1 cellular context compared by ENCODE assay signal in the genomic region with DNA sequence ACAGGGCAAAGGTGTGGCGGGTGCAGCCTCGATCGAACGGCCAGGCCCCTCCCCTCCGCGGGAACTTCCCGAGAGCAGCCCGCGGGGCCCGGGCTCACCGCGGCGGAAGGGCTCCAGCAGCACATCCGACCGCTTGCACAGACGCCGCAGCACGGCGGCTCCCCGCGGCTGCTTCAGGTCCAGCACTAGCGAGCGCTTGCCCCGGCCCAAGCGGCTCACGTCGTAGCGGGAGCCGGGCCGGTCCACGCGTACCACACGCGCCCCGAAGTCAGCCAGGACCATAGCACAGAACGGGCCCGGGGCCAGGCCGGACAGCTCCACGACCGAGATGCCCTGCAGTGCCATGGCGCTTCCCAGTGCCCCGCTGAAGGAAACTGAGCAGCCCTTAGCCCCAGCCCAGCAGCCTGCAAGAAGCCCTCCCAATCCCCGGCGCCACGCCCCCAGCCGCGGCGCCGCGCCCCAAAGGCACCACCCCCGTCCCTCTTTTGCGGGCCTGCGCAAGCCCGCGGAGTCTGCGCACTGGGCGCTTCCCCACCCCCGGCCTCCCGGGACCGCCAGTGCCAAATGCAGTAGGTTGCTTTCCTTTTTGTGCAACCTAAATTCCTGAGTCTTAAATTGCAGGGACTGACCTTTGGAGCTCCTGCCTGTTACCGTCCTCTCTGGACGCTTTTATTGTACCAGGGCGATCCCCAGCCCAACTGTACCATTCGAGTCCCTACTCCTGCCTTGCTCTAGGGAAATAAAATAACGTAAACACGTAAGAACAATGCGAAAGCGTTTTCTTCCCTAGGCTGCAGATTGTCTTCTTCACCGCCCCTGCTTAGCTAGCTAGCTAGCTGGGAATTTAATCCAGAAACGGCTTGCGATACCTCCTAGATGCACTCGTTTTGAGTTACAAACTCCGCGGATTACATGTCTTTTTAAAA.
TF ChIP-seq lines count a peak whose summit lies in the region.

TSS of gene AMACR (minus strand) at position 376 of the 926 bp plus-strand sequence. CDS start at position 345, 31 bp downstream.

TF ChIP-seq in SK-N-SH, 30 proteins besides CTCF, POLR2A, EP300 and RAD21 (continued from another document):
- TF ChIP-seq ZBTB33 (IDR thresholded peaks at IDR 0.05; ENCODE audit: borderline replicate concordance, low read depth), result no peak
- no peak for TF ChIP-seq EZH2phosphoT487 (IDR thresholded peaks at IDR 0.05; ENCODE audit: borderline replicate concordance, low read depth)
- peak; percentile 79; the same call in 1 of the 2 replicates for TF ChIP-seq TAF1 (IDR thresholded peaks at IDR 0.05; ENCODE audit: borderline replicate concordance, low read depth, low read length)
- peak; percentile 46; the same call in 1 of the 2 replicates for TF ChIP-seq SIN3A (IDR thresholded peaks at IDR 0.05; ENCODE audit: borderline replicate concordance, low read depth, low read length)
- TF ChIP-seq CHD2 (IDR thresholded peaks at IDR 0.05; ENCODE audit: low read length, partially characterized antibody), result no peak
- peak; percentile 98 for TF ChIP-seq POLR2AphosphoS5 (IDR thresholded peaks at IDR 0.05; ENCODE audit: low read depth, low read length)
- TF ChIP-seq NFIC (IDR thresholded peaks at IDR 0.05; ENCODE audit: borderline replicate concordance), result no peak; the same call in 1 of the 2 replicates
- TF ChIP-seq USF2 (IDR thresholded peaks at IDR 0.05; ENCODE audit: borderline replicate concordance, low read depth, low read length), result no peak
- TF ChIP-seq, protein P1, sequence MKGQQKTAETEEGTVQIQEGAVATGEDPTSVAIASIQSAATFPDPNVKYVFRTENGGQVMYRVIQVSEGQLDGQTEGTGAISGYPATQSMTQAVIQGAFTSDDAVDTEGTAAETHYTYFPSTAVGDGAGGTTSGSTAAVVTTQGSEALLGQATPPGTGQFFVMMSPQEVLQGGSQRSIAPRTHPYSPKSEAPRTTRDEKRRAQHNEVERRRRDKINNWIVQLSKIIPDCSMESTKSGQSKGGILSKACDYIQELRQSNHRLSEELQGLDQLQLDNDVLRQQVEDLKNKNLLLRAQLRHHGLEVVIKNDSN (IDR thresholded peaks at IDR 0.05; ENCODE audit: borderline replicate concordance, low read depth), result no peak
- TF ChIP-seq RFX5 (IDR thresholded peaks at IDR 0.05; ENCODE audit: low read length), result no peak
- no peak for TF ChIP-seq JUND (IDR thresholded peaks at IDR 0.05)
- TF ChIP-seq ELF1 (IDR thresholded peaks at IDR 0.05), result no peak
- TF ChIP-seq NRF1 (IDR thresholded peaks at IDR 0.05; ENCODE audit: low read depth, low read length), result peak; percentile 98
- TF ChIP-seq GABPA (IDR thresholded peaks at IDR 0.05; ENCODE audit: low read depth), result no peak; the same call in 1 of the 2 replicates
- TF ChIP-seq TEAD4 (IDR thresholded peaks at IDR 0.05; ENCODE audit: borderline replicate concordance, insufficient read depth), result 0 out of 2 replicates have a peak, but pooled peaks have one; percentile 20
- TF ChIP-seq, protein P2, sequence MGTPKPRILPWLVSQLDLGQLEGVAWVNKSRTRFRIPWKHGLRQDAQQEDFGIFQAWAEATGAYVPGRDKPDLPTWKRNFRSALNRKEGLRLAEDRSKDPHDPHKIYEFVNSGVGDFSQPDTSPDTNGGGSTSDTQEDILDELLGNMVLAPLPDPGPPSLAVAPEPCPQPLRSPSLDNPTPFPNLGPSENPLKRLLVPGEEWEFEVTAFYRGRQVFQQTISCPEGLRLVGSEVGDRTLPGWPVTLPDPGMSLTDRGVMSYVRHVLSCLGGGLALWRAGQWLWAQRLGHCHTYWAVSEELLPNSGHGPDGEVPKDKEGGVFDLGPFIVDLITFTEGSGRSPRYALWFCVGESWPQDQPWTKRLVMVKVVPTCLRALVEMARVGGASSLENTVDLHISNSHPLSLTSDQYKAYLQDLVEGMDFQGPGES (IDR thresholded peaks at IDR 0.05; ENCODE audit: low read depth, low read length), result no peak
- TF ChIP-seq, protein P3, sequence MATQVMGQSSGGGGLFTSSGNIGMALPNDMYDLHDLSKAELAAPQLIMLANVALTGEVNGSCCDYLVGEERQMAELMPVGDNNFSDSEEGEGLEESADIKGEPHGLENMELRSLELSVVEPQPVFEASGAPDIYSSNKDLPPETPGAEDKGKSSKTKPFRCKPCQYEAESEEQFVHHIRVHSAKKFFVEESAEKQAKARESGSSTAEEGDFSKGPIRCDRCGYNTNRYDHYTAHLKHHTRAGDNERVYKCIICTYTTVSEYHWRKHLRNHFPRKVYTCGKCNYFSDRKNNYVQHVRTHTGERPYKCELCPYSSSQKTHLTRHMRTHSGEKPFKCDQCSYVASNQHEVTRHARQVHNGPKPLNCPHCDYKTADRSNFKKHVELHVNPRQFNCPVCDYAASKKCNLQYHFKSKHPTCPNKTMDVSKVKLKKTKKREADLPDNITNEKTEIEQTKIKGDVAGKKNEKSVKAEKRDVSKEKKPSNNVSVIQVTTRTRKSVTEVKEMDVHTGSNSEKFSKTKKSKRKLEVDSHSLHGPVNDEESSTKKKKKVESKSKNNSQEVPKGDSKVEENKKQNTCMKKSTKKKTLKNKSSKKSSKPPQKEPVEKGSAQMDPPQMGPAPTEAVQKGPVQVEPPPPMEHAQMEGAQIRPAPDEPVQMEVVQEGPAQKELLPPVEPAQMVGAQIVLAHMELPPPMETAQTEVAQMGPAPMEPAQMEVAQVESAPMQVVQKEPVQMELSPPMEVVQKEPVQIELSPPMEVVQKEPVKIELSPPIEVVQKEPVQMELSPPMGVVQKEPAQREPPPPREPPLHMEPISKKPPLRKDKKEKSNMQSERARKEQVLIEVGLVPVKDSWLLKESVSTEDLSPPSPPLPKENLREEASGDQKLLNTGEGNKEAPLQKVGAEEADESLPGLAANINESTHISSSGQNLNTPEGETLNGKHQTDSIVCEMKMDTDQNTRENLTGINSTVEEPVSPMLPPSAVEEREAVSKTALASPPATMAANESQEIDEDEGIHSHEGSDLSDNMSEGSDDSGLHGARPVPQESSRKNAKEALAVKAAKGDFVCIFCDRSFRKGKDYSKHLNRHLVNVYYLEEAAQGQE (IDR thresholded peaks at IDR 0.05; ENCODE audit: low read depth, low read length), result peak; percentile 47; the same call in 1 of the 2 replicates
